ENCODE assay signal across 1 cellular context in the genomic region with DNA sequence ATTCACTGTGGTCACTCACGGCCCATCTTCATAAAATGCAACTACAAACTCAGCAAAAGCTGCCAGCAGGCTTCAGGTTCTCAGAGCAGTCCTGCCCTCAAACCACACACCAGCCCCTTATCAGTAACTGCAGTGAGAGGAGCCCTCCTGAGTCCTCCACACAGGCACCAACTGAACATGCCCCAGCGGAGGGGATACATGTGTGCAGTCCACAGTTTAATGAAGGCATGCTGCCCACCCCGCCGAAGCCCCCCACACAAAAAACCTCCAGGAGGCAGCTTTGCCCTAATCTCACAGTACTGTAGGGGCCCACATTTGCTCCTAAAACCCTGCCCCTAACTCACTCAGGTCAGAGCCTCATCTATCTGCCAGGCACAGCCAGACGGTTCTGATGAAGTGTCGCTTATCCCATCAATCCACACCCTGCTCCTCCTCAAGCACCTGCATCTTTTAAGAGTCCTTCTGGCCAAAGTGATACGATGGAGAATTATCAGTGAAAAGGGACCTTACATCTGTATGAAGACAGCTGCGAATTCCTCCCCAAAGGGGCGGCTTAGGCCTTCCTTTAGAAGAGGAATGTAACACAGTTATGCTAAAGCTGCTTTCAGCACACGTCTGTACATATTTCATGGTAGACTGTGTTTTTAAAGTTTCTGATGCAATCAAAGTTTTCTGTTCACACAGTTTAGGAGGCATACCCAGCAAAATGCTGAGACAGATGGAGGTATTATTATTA.
TF ChIP-seq lines count a peak whose summit lies in the region.

No MANE protein-coding gene starts in this region.

TF ChIP-seq in K562, 482 proteins besides CTCF, POLR2A, EP300 and RAD21 (continued from another document and continues in another):
- TF ChIP-seq, protein P1, sequence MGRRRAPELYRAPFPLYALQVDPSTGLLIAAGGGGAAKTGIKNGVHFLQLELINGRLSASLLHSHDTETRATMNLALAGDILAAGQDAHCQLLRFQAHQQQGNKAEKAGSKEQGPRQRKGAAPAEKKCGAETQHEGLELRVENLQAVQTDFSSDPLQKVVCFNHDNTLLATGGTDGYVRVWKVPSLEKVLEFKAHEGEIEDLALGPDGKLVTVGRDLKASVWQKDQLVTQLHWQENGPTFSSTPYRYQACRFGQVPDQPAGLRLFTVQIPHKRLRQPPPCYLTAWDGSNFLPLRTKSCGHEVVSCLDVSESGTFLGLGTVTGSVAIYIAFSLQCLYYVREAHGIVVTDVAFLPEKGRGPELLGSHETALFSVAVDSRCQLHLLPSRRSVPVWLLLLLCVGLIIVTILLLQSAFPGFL (CRISPR knock-in tag; IDR thresholded peaks at IDR 0.05): 0 out of 2 replicates have a peak, but pooled peaks have one; percentile 58
- TF ChIP-seq SRF (CRISPR knock-in tag; IDR thresholded peaks at IDR 0.05): no peak
- TF ChIP-seq L3MBTL2 (IDR thresholded peaks at IDR 0.05): peak; percentile 40; the same call in 1 of the 2 replicates
- TF ChIP-seq CBFB (CRISPR knock-in tag; IDR thresholded peaks at IDR 0.05): peak; percentile 79; the same call in 1 of the 2 replicates
- TF ChIP-seq SAFB2 (IDR thresholded peaks at IDR 0.05; ENCODE audit: borderline replicate concordance, low read depth, low read length, severe bottlenecking): no peak
- TF ChIP-seq THRAP3 (IDR thresholded peaks at IDR 0.05; ENCODE audit: borderline replicate concordance): peak; percentile 70; the same call in 1 of the 2 replicates
- no peak for TF ChIP-seq NRF1 (conservative IDR thresholded peaks at IDR 0.05 in 1 of 2, IDR thresholded peaks at IDR 0.05 in 1 of 2)
- TF ChIP-seq CEBPG (CRISPR knock-in tag; IDR thresholded peaks at IDR 0.05): peak; percentile 82; the same call in 1 of the 2 replicates
- peak; percentile 72 to 84 for TF ChIP-seq CEBPG (tag; conservative IDR thresholded peaks at IDR 0.05 in 1 of 2, IDR thresholded peaks at IDR 0.05 in 1 of 2)
- TF ChIP-seq HDAC2 (IDR thresholded peaks at IDR 0.05): peak; percentile 98
- no peak for TF ChIP-seq SMC3 (conservative IDR thresholded peaks at IDR 0.05; ENCODE audit: insufficient read depth, low read depth, low read length)
- no peak for TF ChIP-seq CHD2 (IDR thresholded peaks at IDR 0.05; ENCODE audit: low read depth, low read length)
- peak; percentile 18; the same call in 1 of the 2 replicates for TF ChIP-seq NFE2 (IDR thresholded peaks at IDR 0.05; ENCODE audit: low read depth)
- TF ChIP-seq, protein P2, sequence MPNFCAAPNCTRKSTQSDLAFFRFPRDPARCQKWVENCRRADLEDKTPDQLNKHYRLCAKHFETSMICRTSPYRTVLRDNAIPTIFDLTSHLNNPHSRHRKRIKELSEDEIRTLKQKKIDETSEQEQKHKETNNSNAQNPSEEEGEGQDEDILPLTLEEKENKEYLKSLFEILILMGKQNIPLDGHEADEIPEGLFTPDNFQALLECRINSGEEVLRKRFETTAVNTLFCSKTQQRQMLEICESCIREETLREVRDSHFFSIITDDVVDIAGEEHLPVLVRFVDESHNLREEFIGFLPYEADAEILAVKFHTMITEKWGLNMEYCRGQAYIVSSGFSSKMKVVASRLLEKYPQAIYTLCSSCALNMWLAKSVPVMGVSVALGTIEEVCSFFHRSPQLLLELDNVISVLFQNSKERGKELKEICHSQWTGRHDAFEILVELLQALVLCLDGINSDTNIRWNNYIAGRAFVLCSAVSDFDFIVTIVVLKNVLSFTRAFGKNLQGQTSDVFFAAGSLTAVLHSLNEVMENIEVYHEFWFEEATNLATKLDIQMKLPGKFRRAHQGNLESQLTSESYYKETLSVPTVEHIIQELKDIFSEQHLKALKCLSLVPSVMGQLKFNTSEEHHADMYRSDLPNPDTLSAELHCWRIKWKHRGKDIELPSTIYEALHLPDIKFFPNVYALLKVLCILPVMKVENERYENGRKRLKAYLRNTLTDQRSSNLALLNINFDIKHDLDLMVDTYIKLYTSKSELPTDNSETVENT (CRISPR knock-in tag; IDR thresholded peaks at IDR 0.05): no peak
- TF ChIP-seq, protein P3, sequence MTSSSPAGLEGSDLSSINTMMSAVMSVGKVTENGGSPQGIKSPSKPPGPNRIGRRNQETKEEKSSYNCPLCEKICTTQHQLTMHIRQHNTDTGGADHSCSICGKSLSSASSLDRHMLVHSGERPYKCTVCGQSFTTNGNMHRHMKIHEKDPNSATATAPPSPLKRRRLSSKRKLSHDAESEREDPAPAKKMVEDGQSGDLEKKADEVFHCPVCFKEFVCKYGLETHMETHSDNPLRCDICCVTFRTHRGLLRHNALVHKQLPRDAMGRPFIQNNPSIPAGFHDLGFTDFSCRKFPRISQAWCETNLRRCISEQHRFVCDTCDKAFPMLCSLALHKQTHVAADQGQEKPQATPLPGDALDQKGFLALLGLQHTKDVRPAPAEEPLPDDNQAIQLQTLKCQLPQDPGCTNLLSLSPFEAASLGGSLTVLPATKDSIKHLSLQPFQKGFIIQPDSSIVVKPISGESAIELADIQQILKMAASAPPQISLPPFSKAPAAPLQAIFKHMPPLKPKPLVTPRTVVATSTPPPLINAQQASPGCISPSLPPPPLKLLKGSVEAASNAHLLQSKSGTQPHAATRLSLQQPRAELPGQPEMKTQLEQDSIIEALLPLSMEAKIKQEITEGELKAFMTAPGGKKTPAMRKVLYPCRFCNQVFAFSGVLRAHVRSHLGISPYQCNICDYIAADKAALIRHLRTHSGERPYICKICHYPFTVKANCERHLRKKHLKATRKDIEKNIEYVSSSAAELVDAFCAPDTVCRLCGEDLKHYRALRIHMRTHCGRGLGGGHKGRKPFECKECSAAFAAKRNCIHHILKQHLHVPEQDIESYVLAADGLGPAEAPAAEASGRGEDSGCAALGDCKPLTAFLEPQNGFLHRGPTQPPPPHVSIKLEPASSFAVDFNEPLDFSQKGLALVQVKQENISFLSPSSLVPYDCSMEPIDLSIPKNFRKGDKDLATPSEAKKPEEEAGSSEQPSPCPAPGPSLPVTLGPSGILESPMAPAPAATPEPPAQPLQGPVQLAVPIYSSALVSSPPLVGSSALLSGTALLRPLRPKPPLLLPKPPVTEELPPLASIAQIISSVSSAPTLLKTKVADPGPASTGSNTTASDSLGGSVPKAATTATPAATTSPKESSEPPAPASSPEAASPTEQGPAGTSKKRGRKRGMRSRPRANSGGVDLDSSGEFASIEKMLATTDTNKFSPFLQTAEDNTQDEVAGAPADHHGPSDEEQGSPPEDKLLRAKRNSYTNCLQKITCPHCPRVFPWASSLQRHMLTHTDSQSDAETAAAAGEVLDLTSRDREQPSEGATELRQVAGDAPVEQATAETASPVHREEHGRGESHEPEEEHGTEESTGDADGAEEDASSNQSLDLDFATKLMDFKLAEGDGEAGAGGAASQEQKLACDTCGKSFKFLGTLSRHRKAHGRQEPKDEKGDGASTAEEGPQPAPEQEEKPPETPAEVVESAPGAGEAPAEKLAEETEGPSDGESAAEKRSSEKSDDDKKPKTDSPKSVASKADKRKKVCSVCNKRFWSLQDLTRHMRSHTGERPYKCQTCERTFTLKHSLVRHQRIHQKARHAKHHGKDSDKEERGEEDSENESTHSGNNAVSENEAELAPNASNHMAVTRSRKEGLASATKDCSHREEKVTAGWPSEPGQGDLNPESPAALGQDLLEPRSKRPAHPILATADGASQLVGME (CRISPR knock-in tag; IDR thresholded peaks at IDR 0.05): no peak
- no peak for TF ChIP-seq FUS (optimal IDR thresholded peaks at IDR 0.05; ENCODE audit: low read depth, low read length)
- TF ChIP-seq PHF20 (IDR thresholded peaks at IDR 0.05; ENCODE audit: partially characterized antibody): no peak
- TF ChIP-seq CBFA2T3 (IDR thresholded peaks at IDR 0.05): peak; percentile 100
- no peak for TF ChIP-seq SAFB (IDR thresholded peaks at IDR 0.05; ENCODE audit: borderline replicate concordance, low read depth, low read length)
- TF ChIP-seq, protein P4, sequence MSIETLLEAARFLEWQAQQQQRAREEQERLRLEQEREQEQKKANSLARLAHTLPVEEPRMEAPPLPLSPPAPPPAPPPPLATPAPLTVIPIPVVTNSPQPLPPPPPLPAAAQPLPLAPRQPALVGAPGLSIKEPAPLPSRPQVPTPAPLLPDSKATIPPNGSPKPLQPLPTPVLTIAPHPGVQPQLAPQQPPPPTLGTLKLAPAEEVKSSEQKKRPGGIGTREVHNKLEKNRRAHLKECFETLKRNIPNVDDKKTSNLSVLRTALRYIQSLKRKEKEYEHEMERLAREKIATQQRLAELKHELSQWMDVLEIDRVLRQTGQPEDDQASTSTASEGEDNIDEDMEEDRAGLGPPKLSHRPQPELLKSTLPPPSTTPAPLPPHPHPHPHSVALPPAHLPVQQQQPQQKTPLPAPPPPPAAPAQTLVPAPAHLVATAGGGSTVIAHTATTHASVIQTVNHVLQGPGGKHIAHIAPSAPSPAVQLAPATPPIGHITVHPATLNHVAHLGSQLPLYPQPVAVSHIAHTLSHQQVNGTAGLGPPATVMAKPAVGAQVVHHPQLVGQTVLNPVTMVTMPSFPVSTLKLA (conservative IDR thresholded peaks at IDR 0.05): peak; percentile 59 to 80
- TF ChIP-seq ZNF146 (CRISPR knock-in tag; IDR thresholded peaks at IDR 0.05; ENCODE audit: unreplicated experiment): no peak
- TF ChIP-seq, protein P5, sequence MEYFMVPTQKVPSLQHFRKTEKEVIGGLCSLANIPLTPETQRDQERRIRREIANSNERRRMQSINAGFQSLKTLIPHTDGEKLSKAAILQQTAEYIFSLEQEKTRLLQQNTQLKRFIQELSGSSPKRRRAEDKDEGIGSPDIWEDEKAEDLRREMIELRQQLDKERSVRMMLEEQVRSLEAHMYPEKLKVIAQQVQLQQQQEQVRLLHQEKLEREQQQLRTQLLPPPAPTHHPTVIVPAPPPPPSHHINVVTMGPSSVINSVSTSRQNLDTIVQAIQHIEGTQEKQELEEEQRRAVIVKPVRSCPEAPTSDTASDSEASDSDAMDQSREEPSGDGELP (CRISPR knock-in tag; IDR thresholded peaks at IDR 0.05; ENCODE audit: borderline replicate concordance): peak; percentile 95
- TF ChIP-seq ZNF121 (CRISPR knock-in tag; conservative IDR thresholded peaks at IDR 0.05): no peak
- TF ChIP-seq, protein P6, sequence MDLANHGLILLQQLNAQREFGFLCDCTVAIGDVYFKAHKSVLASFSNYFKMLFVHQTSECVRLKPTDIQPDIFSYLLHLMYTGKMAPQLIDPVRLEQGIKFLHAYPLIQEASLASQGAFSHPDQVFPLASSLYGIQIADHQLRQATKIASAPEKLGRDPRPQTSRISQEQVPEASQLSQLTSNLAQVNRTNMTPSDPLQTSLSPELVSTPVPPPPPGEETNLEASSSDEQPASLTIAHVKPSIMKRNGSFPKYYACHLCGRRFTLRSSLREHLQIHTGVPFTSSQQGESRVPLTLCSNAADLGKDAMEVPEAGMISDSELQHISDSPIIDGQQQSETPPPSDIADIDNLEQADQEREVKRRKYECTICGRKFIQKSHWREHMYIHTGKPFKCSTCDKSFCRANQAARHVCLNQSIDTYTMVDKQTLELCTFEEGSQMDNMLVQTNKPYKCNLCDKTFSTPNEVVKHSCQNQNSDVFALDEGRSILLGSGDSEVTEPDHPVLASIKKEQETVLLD (IDR thresholded peaks at IDR 0.05): peak; percentile 89
- TF ChIP-seq SNIP1 (IDR thresholded peaks at IDR 0.05; ENCODE audit: low read depth): no peak
- TF ChIP-seq YBX1 (IDR thresholded peaks at IDR 0.05): peak; percentile 27; the same call in 1 of the 2 replicates
- TF ChIP-seq, protein P7, sequence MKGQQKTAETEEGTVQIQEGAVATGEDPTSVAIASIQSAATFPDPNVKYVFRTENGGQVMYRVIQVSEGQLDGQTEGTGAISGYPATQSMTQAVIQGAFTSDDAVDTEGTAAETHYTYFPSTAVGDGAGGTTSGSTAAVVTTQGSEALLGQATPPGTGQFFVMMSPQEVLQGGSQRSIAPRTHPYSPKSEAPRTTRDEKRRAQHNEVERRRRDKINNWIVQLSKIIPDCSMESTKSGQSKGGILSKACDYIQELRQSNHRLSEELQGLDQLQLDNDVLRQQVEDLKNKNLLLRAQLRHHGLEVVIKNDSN (CRISPR knock-in tag; IDR thresholded peaks at IDR 0.05): peak; percentile 17; the same call in 1 of the 2 replicates
- TF ChIP-seq BCOR (IDR thresholded peaks at IDR 0.05): peak; percentile 97
- TF ChIP-seq FOXA1 (IDR thresholded peaks at IDR 0.05; ENCODE audit: borderline replicate concordance): no peak
- no peak for TF ChIP-seq SREBF2 (CRISPR knock-in tag; IDR thresholded peaks at IDR 0.05)
- TF ChIP-seq ZNF785 (CRISPR knock-in tag; IDR thresholded peaks at IDR 0.05): no peak
- TF ChIP-seq HDAC6 (IDR thresholded peaks at IDR 0.05; ENCODE audit: low read depth, low read length): no peak
- TF ChIP-seq ZNF561 (CRISPR knock-in tag; conservative IDR thresholded peaks at IDR 0.05): no peak
- TF ChIP-seq, protein P8, sequence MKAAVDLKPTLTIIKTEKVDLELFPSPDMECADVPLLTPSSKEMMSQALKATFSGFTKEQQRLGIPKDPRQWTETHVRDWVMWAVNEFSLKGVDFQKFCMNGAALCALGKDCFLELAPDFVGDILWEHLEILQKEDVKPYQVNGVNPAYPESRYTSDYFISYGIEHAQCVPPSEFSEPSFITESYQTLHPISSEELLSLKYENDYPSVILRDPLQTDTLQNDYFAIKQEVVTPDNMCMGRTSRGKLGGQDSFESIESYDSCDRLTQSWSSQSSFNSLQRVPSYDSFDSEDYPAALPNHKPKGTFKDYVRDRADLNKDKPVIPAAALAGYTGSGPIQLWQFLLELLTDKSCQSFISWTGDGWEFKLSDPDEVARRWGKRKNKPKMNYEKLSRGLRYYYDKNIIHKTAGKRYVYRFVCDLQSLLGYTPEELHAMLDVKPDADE (conservative IDR thresholded peaks at IDR 0.05; ENCODE audit: control insufficient read depth, low read depth, low read length): peak; percentile 93
- TF ChIP-seq, protein P9, sequence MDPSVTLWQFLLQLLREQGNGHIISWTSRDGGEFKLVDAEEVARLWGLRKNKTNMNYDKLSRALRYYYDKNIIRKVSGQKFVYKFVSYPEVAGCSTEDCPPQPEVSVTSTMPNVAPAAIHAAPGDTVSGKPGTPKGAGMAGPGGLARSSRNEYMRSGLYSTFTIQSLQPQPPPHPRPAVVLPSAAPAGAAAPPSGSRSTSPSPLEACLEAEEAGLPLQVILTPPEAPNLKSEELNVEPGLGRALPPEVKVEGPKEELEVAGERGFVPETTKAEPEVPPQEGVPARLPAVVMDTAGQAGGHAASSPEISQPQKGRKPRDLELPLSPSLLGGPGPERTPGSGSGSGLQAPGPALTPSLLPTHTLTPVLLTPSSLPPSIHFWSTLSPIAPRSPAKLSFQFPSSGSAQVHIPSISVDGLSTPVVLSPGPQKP (CRISPR knock-in tag; IDR thresholded peaks at IDR 0.05): no peak
- no peak for TF ChIP-seq ZNF551 (CRISPR knock-in tag; IDR thresholded peaks at IDR 0.05)
